ENCODE assay signal across 1 cellular context in genomic region chr16:15608398-15609285, GRCh38.
TF ChIP-seq lines count a peak whose summit lies in the region.

No MANE protein-coding gene starts in this region.

TF ChIP-seq in HepG2, 621 proteins besides CTCF, POLR2A, EP300 and RAD21 (continued from another document):
- TF ChIP-seq MXI1 (IDR thresholded peaks at IDR 0.05; ENCODE audit: borderline replicate concordance, low read depth, low read length) = peak; percentile 43; the same call in 1 of the 3 replicates
- TF ChIP-seq, protein P1, sequence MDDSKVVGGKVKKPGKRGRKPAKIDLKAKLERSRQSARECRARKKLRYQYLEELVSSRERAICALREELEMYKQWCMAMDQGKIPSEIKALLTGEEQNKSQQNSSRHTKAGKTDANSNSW (CRISPR knock-in tag; IDR thresholded peaks at IDR 0.05; ENCODE audit: borderline replicate concordance) = no peak
- peak; percentile 53; the same call in 1 of the 2 replicates for TF ChIP-seq ZNF598 (CRISPR knock-in tag; IDR thresholded peaks at IDR 0.05; ENCODE audit: borderline replicate concordance)
- no peak for TF ChIP-seq ZNF788 (CRISPR knock-in tag; IDR thresholded peaks at IDR 0.05; ENCODE audit: borderline replicate concordance)
- 0 out of 2 replicates have a peak, but pooled peaks have one; percentile 33 for TF ChIP-seq ZNF44 (CRISPR knock-in tag; IDR thresholded peaks at IDR 0.05)
- no peak for TF ChIP-seq ZNF383 (CRISPR knock-in tag; IDR thresholded peaks at IDR 0.05; ENCODE audit: borderline replicate concordance)
- peak; percentile 47 for TF ChIP-seq FOSL2 (CRISPR knock-in tag; IDR thresholded peaks at IDR 0.05)
- TF ChIP-seq ZNF251 (CRISPR knock-in tag; IDR thresholded peaks at IDR 0.05) = no peak
- no peak for TF ChIP-seq RFX5 (IDR thresholded peaks at IDR 0.05; ENCODE audit: low read depth, low read length)
- peak; percentile 91 for TF ChIP-seq HNF4A (CRISPR knock-in tag; IDR thresholded peaks at IDR 0.05)
- TF ChIP-seq FOXA1 (IDR thresholded peaks at IDR 0.05) = peak; percentile 65
- peak; percentile 76 for TF ChIP-seq FOXA1 (CRISPR knock-in tag; IDR thresholded peaks at IDR 0.05)
- peak; percentile 98 for TF ChIP-seq ZNF816 (CRISPR knock-in tag; IDR thresholded peaks at IDR 0.05; ENCODE audit: borderline replicate concordance)
- TF ChIP-seq, protein P2, sequence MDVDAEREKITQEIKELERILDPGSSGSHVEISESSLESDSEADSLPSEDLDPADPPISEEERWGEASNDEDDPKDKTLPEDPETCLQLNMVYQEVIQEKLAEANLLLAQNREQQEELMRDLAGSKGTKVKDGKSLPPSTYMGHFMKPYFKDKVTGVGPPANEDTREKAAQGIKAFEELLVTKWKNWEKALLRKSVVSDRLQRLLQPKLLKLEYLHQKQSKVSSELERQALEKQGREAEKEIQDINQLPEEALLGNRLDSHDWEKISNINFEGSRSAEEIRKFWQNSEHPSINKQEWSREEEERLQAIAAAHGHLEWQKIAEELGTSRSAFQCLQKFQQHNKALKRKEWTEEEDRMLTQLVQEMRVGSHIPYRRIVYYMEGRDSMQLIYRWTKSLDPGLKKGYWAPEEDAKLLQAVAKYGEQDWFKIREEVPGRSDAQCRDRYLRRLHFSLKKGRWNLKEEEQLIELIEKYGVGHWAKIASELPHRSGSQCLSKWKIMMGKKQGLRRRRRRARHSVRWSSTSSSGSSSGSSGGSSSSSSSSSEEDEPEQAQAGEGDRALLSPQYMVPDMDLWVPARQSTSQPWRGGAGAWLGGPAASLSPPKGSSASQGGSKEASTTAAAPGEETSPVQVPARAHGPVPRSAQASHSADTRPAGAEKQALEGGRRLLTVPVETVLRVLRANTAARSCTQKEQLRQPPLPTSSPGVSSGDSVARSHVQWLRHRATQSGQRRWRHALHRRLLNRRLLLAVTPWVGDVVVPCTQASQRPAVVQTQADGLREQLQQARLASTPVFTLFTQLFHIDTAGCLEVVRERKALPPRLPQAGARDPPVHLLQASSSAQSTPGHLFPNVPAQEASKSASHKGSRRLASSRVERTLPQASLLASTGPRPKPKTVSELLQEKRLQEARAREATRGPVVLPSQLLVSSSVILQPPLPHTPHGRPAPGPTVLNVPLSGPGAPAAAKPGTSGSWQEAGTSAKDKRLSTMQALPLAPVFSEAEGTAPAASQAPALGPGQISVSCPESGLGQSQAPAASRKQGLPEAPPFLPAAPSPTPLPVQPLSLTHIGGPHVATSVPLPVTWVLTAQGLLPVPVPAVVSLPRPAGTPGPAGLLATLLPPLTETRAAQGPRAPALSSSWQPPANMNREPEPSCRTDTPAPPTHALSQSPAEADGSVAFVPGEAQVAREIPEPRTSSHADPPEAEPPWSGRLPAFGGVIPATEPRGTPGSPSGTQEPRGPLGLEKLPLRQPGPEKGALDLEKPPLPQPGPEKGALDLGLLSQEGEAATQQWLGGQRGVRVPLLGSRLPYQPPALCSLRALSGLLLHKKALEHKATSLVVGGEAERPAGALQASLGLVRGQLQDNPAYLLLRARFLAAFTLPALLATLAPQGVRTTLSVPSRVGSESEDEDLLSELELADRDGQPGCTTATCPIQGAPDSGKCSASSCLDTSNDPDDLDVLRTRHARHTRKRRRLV (CRISPR knock-in tag; IDR thresholded peaks at IDR 0.05) = no peak; the same call in 1 of the 2 replicates
- TF ChIP-seq GATAD1 (CRISPR knock-in tag; IDR thresholded peaks at IDR 0.05) = peak; percentile 51; the same call in 1 of the 2 replicates
- peak; percentile 96 for TF ChIP-seq RARA (CRISPR knock-in tag; IDR thresholded peaks at IDR 0.05)
- TF ChIP-seq CEBPG (CRISPR knock-in tag; IDR thresholded peaks at IDR 0.05) = peak; percentile 98
- TF ChIP-seq KLF6 (CRISPR knock-in tag; IDR thresholded peaks at IDR 0.05) = peak; percentile 63; the same call in 1 of the 2 replicates
- no peak for TF ChIP-seq ZNF12 (CRISPR knock-in tag; IDR thresholded peaks at IDR 0.05)
- TF ChIP-seq, protein P3, sequence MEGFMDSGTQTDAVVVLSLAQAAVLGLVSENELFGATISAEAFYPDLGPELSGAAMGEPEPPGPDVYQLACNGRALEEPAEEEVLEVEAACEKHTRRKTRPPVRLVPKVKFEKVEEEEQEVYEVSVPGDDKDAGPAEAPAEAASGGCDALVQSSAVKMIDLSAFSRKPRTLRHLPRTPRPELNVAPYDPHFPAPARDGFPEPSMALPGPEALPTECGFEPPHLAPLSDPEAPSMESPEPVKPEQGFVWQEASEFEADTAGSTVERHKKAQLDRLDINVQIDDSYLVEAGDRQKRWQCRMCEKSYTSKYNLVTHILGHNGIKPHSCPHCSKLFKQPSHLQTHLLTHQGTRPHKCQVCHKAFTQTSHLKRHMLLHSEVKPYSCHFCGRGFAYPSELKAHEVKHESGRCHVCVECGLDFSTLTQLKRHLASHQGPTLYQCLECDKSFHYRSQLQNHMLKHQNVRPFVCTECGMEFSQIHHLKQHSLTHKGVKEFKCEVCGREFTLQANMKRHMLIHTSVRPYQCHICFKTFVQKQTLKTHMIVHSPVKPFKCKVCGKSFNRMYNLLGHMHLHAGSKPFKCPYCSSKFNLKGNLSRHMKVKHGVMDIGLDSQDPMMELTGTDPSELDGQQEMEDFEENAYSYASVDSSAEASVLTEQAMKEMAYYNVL (CRISPR knock-in tag; IDR thresholded peaks at IDR 0.05; ENCODE audit: borderline replicate concordance) = peak; percentile 99
- no peak for TF ChIP-seq ZNF34 (CRISPR knock-in tag; IDR thresholded peaks at IDR 0.05; ENCODE audit: borderline replicate concordance)
- TF ChIP-seq ZNF563 (CRISPR knock-in tag; IDR thresholded peaks at IDR 0.05) = no peak
- no peak; the same call in 1 of the 2 replicates for TF ChIP-seq GABPB1 (CRISPR knock-in tag; IDR thresholded peaks at IDR 0.05)
- TF ChIP-seq ELF4 (CRISPR knock-in tag; IDR thresholded peaks at IDR 0.05; ENCODE audit: borderline replicate concordance) = 0 out of 2 replicates have a peak, but pooled peaks have one; percentile 11
- TF ChIP-seq ZNF761 (CRISPR knock-in tag; conservative IDR thresholded peaks at IDR 0.05) = no peak
- TF ChIP-seq, protein P4, sequence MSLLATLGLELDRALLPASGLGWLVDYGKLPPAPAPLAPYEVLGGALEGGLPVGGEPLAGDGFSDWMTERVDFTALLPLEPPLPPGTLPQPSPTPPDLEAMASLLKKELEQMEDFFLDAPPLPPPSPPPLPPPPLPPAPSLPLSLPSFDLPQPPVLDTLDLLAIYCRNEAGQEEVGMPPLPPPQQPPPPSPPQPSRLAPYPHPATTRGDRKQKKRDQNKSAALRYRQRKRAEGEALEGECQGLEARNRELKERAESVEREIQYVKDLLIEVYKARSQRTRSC (CRISPR knock-in tag; IDR thresholded peaks at IDR 0.05; ENCODE audit: low read depth) = no peak
- TF ChIP-seq ZXDC (CRISPR knock-in tag; IDR thresholded peaks at IDR 0.05) = no peak
- no peak for TF ChIP-seq ZNF432 (CRISPR knock-in tag; IDR thresholded peaks at IDR 0.05; ENCODE audit: borderline replicate concordance)
- 0 out of 2 replicates have a peak, but pooled peaks have one; percentile 21 for TF ChIP-seq ZNF510 (CRISPR knock-in tag; IDR thresholded peaks at IDR 0.05; ENCODE audit: low read depth)
- TF ChIP-seq, protein P5, sequence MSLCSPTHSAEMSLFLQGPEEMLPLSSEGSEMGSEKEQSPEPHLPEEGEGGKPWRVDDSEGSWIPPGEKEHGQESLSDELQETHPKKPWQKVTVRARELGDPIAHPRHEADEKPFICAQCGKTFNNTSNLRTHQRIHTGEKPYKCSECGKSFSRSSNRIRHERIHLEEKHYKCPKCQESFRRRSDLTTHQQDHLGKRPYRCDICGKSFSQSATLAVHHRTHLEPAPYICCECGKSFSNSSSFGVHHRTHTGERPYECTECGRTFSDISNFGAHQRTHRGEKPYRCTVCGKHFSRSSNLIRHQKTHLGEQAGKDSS (CRISPR knock-in tag; IDR thresholded peaks at IDR 0.05; ENCODE audit: borderline replicate concordance, low read depth) = no peak
- peak; percentile 99 for TF ChIP-seq ATM (IDR thresholded peaks at IDR 0.05; ENCODE audit: borderline replicate concordance)
- peak; percentile 82; the same call in 1 of the 2 replicates for TF ChIP-seq ZBTB25 (CRISPR knock-in tag; IDR thresholded peaks at IDR 0.05)
- peak; percentile 7; the same call in 1 of the 2 replicates for TF ChIP-seq ZNF460 (CRISPR knock-in tag; IDR thresholded peaks at IDR 0.05; ENCODE audit: borderline replicate concordance)
- TF ChIP-seq MED1 (CRISPR knock-in tag; IDR thresholded peaks at IDR 0.05) = peak; percentile 99
- peak; percentile 69; the same call in 1 of the 2 replicates for TF ChIP-seq ZNF33A (CRISPR knock-in tag; IDR thresholded peaks at IDR 0.05; ENCODE audit: borderline replicate concordance)
- TF ChIP-seq NCOR1 (IDR thresholded peaks at IDR 0.05; ENCODE audit: borderline replicate concordance, low read length) = peak; percentile 82; the same call in 1 of the 2 replicates
- peak; percentile 98 for TF ChIP-seq CEBPB (IDR thresholded peaks at IDR 0.05; ENCODE audit: borderline replicate concordance, low read depth, low read length)
- TF ChIP-seq BHLHE40 (IDR thresholded peaks at IDR 0.05; ENCODE audit: low read length) = peak; percentile 27; the same call in 1 of the 2 replicates
- TF ChIP-seq CREM (IDR thresholded peaks at IDR 0.05) = peak; percentile 82
- no peak for TF ChIP-seq CREM (CRISPR knock-in tag; IDR thresholded peaks at IDR 0.05)
- no peak for TF ChIP-seq SRF (IDR thresholded peaks at IDR 0.05; ENCODE audit: low read depth, low read length)
- TF ChIP-seq, protein P6, sequence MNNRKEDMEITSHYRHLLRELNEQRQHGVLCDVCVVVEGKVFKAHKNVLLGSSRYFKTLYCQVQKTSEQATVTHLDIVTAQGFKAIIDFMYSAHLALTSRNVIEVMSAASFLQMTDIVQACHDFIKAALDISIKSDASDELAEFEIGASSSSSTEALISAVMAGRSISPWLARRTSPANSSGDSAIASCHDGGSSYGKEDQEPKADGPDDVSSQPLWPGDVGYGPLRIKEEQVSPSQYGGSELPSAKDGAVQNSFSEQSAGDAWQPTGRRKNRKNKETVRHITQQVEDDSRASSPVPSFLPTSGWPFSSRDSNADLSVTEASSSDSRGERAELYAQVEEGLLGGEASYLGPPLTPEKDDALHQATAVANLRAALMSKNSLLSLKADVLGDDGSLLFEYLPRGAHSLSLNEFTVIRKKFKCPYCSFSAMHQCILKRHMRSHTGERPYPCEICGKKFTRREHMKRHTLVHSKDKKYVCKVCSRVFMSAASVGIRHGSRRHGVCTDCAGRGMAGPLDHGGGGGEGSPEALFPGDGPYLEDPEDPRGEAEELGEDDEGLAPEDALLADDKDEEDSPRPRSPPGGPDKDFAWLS (CRISPR knock-in tag; IDR thresholded peaks at IDR 0.05; ENCODE audit: borderline replicate concordance) = no peak
- TF ChIP-seq ZNF747 (CRISPR knock-in tag; IDR thresholded peaks at IDR 0.05; ENCODE audit: borderline replicate concordance) = no peak
- TF ChIP-seq MIXL1 (CRISPR knock-in tag; IDR thresholded peaks at IDR 0.05) = peak; percentile 92
- peak; percentile 84 for TF ChIP-seq BCL6 (CRISPR knock-in tag; IDR thresholded peaks at IDR 0.05)
- TF ChIP-seq, protein P7, sequence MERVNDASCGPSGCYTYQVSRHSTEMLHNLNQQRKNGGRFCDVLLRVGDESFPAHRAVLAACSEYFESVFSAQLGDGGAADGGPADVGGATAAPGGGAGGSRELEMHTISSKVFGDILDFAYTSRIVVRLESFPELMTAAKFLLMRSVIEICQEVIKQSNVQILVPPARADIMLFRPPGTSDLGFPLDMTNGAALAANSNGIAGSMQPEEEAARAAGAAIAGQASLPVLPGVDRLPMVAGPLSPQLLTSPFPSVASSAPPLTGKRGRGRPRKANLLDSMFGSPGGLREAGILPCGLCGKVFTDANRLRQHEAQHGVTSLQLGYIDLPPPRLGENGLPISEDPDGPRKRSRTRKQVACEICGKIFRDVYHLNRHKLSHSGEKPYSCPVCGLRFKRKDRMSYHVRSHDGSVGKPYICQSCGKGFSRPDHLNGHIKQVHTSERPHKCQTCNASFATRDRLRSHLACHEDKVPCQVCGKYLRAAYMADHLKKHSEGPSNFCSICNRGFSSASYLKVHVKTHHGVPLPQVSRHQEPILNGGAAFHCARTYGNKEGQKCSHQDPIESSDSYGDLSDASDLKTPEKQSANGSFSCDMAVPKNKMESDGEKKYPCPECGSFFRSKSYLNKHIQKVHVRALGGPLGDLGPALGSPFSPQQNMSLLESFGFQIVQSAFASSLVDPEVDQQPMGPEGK (CRISPR knock-in tag; IDR thresholded peaks at IDR 0.05) = peak; percentile 82
- TF ChIP-seq ELF1 (CRISPR knock-in tag; IDR thresholded peaks at IDR 0.05) = no peak
